ENCODE assay signal across 1 cellular context in genomic region chr3:127628788-127629456, GRCh38.
TF ChIP-seq lines count a peak whose summit lies in the region.

PODXL2 (plus strand) TSS chr3:127629185; CDS start chr3:127629220, 35 bp downstream.

TF ChIP-seq in K562, 482 proteins besides CTCF, POLR2A, EP300 and RAD21 (continued from another document and continues in another):
- peak; percentile 59; the same call in 1 of the 2 replicates for TF ChIP-seq CTBP1 (IDR thresholded peaks at IDR 0.05; ENCODE audit: borderline replicate concordance)
- 0 out of 2 replicates have a peak, but pooled peaks have one; percentile 26 for TF ChIP-seq E2F4 (CRISPR knock-in tag; IDR thresholded peaks at IDR 0.05; ENCODE audit: low read depth)
- TF ChIP-seq VEZF1 (CRISPR knock-in tag; IDR thresholded peaks at IDR 0.05): peak; percentile 92
- TF ChIP-seq E2F5 (CRISPR knock-in tag; IDR thresholded peaks at IDR 0.05): peak; percentile 50; the same call in 1 of the 2 replicates
- TF ChIP-seq ZHX1 (conservative IDR thresholded peaks at IDR 0.05; ENCODE audit: low read length): no peak
- TF ChIP-seq SPI1 (IDR thresholded peaks at IDR 0.05; ENCODE audit: borderline replicate concordance, low read depth, low read length): no peak
- no peak for TF ChIP-seq TEAD1 (CRISPR knock-in tag; IDR thresholded peaks at IDR 0.05)
- peak; percentile 31; the same call in 1 of the 2 replicates for TF ChIP-seq RBFOX2 (IDR thresholded peaks at IDR 0.05; ENCODE audit: low read depth, low read length)
- TF ChIP-seq RBBP5 (IDR thresholded peaks at IDR 0.05; ENCODE audit: borderline replicate concordance, insufficient read depth, low read length, poor library complexity, severe bottlenecking): peak; percentile 32
- TF ChIP-seq FOSL1 (tag; conservative IDR thresholded peaks at IDR 0.05): 0 out of 2 replicates have a peak, but pooled peaks have one; percentile 17
- peak; percentile 88 for TF ChIP-seq CXXC5 (CRISPR knock-in tag; IDR thresholded peaks at IDR 0.05)
- peak; percentile 91 for TF ChIP-seq MGA (IDR thresholded peaks at IDR 0.05)
- peak; percentile 71; the same call in 1 of the 2 replicates for TF ChIP-seq ZNF197 (CRISPR knock-in tag; IDR thresholded peaks at IDR 0.05; ENCODE audit: low read depth)
- peak; percentile 93 for TF ChIP-seq REST (CRISPR knock-in tag; IDR thresholded peaks at IDR 0.05; ENCODE audit: low read depth)
- TF ChIP-seq CBX3 (IDR thresholded peaks at IDR 0.05; ENCODE audit: borderline replicate concordance in 1 of 2, low read length in 2 of 2): peak in 1 of 2 experiments; percentile 90; a peak in 2 of 3 replicates
- TF ChIP-seq ZBTB12 (CRISPR knock-in tag; IDR thresholded peaks at IDR 0.05): no peak
- no peak for TF ChIP-seq BCLAF1 (IDR thresholded peaks at IDR 0.05; ENCODE audit: borderline replicate concordance in 1 of 2, control insufficient read depth in 1 of 2, low read depth in 2 of 2, low read length in 1 of 2)
- peak; percentile 33 for TF ChIP-seq RB1 (IDR thresholded peaks at IDR 0.05; ENCODE audit: low read depth)
- TF ChIP-seq HDAC2 (IDR thresholded peaks at IDR 0.05): peak; percentile 28; the same call in 1 of the 2 replicates
- TF ChIP-seq SIN3B (IDR thresholded peaks at IDR 0.05; ENCODE audit: low read depth): 0 out of 2 replicates have a peak, but pooled peaks have one; percentile 32
- TF ChIP-seq L3MBTL2 (IDR thresholded peaks at IDR 0.05): peak; percentile 100
- TF ChIP-seq ZNF263 (CRISPR knock-in tag; IDR thresholded peaks at IDR 0.05; ENCODE audit: borderline replicate concordance): peak; percentile 52; the same call in 1 of the 2 replicates
- TF ChIP-seq ZNF695 (CRISPR knock-in tag; IDR thresholded peaks at IDR 0.05): no peak
- peak; percentile 87 for TF ChIP-seq RNF2 (IDR thresholded peaks at IDR 0.05)
